In the genomic region with DNA sequence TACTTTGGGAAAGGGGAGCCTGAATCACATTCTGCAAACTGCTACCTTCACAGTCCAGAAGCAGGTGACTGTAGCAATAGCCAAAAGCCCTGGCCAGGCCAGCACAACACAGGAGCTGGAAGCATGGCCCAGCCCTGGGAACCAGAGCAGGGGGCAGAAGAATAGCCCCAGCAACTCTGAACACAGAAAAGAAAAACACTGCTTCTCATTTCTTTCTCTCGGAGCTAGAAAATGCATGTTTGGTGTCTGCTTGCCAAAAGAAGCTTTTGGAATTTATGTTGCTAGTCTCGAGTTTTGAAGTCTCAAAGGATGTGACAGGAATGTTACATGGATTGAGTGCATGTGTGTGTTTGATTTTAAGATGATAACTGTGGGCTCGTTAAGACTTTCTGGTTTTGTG, we compare ENCODE assay signal across 14 cellular contexts.
DNase-seq lines count a peak whose midpoint lies in the region; TF ChIP-seq lines count a peak whose summit lies in the region.
"Had no signal": no experiment of that assay in that cellular context is flagged by ENCODE, and none has a peak within 500 bp of the region (broad histone marks: within the 10 kb centered on the region; RNA-seq: fewer than 3 reads in every experiment).

No MANE protein-coding gene starts in this region.

- TF ChIP-seq EP300 in stomach (IDR thresholded peaks at IDR 0.05) (no peak), tibial nerve (IDR thresholded peaks at IDR 0.05) (no peak)

- H4K20me1 ChIP-seq in Loucy (ENCODE audit: insufficient read depth, low read length, poor library complexity, severe bottlenecking), result no peaks in the 10 kb centered on the region

- no peak overlapping the region for H2AFZ ChIP-seq in Loucy (ENCODE audit: low read length)

- TF ChIP-seq CTCF in Loucy (conservative IDR thresholded peaks at IDR 0.05; ENCODE audit: low read length), result no peak
- no peak for TF ChIP-seq CTCF in choroid plexus epithelial cell (conservative IDR thresholded peaks at IDR 0.05; ENCODE audit: low read depth, low read length)
- TF ChIP-seq CTCF in stomach (IDR thresholded peaks at IDR 0.05), result no peak
- TF ChIP-seq CTCF in tibial nerve (IDR thresholded peaks at IDR 0.05), result no peak

- H3K4me1 ChIP-seq in Loucy (ENCODE audit: insufficient read depth, low read length, poor library complexity, severe bottlenecking) (peaks cover 13% of the 10 kb centered on the region), stomach (peaks cover 0 to 20% (median 10%) of the 10 kb centered on the region in 4 donors), tibial nerve (peaks cover 0 to 8% (median 0%) of the 10 kb centered on the region in 4 donors)

- peak; percentile 47 for DNase-seq in choroid plexus epithelial cell (ENCODE audit: low read depth)
- peak; percentile 27 for DNase-seq in left kidney (ENCODE audit: low read depth, low spot score)
- DNase-seq in stomach, result no peak
- DNase-seq in iPS-NIHi11 (ENCODE audit: low spot score), result no peak
- no peak for DNase-seq in tibial nerve (ENCODE audit: low spot score in 2 of 2)
- DNase-seq in CD1c-positive myeloid dendritic cell (ENCODE audit: extremely low spot score), result no peak
- no peak for DNase-seq in SW 1271 (lab: John Stamatoyannopoulos, UW)
- DNase-seq: activated CD8-positive, alpha-beta T cell treated with anti-CD3 and anti-CD28 coated beads for 36 hours; activated effector memory CD4-positive, alpha-beta T cell treated with Interleukin-2 at 50 U/mL for 16 hours; Karpas-422; NCI-H1930; SIG-M5; stimulated activated naive CD8-positive, alpha-beta T cell treated with anti-CD3 and anti-CD28 coated beads, Interleukin-15, Interleukin-2, amounts not matched to agents 100 U/mL and 50 U/mL, for 24 hours had no signal

- H3K9me3 ChIP-seq in Loucy (ENCODE audit: insufficient read depth, low read depth, low read length) (no peaks in the 10 kb centered on the region), stomach (no peaks in the 10 kb centered on the region), tibial nerve (no peaks in the 10 kb centered on the region)

- no peaks in the 10 kb centered on the region for H3K9me2 ChIP-seq in Loucy (replicated peaks; ENCODE audit: low read depth, low read length)

- no peak overlapping the region for H3K9ac ChIP-seq in Loucy (ENCODE audit: low read depth, low read length, poor library complexity, severe bottlenecking)

- H3K27ac ChIP-seq in stomach (peak overlapping the region in 3 of 5 donors; percentile 22 to 65 (median 29)), tibial nerve (peak overlapping the region in 2 of 4 donors; percentile 34 to 56)

- WGBS in stomach, 5 donors, result 34 to 57% (median 45%) methylated on average over 3 of the region's 3 CpGs
- 26 to 31% methylated on average over 3 of the region's 3 CpGs for WGBS in tibial nerve, 2 donors

- H3K79me2 ChIP-seq in Loucy (ENCODE audit: insufficient read depth, low read length), result no peaks in the 10 kb centered on the region

- intact Hi-C loops in stomach (cut with DNase I; ENCODE audit: low total_unique reads), result no loop called here

- no peaks in the 10 kb centered on the region for H3K36me3 ChIP-seq in Loucy (ENCODE audit: insufficient read depth, low read length)
- H3K36me3 ChIP-seq in stomach, result no peaks in the 10 kb centered on the region
- H3K36me3 ChIP-seq in tibial nerve, result no peaks in the 10 kb centered on the region

- H3K4me3 ChIP-seq in Loucy (ENCODE audit: low read length, poor library complexity, severe bottlenecking), result no peak overlapping the region
- H3K4me3 ChIP-seq in choroid plexus epithelial cell (ENCODE audit: low read depth, low read length), result no peak overlapping the region
- no peak overlapping the region for H3K4me3 ChIP-seq in stomach
- H3K4me3 ChIP-seq in tibial nerve, result no peak overlapping the region

- peak overlapping the region; percentile 18 for H3K4me2 ChIP-seq in Loucy (ENCODE audit: low read depth, low read length, poor library complexity, severe bottlenecking)

- H3F3A ChIP-seq in Loucy (ENCODE audit: low read depth), result no peaks in the 10 kb centered on the region

- TF ChIP-seq POLR2A in stomach (IDR thresholded peaks at IDR 0.05), result no peak
- TF ChIP-seq POLR2A in tibial nerve (IDR thresholded peaks at IDR 0.05), result no peak

- H3K27me3 ChIP-seq in Loucy (ENCODE audit: insufficient read depth, low read length, poor library complexity, severe bottlenecking), result no peaks in the 10 kb centered on the region
- no peaks in the 10 kb centered on the region for H3K27me3 ChIP-seq in stomach
- no peaks in the 10 kb centered on the region for H3K27me3 ChIP-seq in tibial nerve

Comparison
In these comparisons a context has a peak if more than half of its experiments do, and no peak if none do; other contexts are left out.
1. DNase-seq: peak in choroid plexus epithelial cell (single experiment) and left kidney (single experiment); none in stomach (single experiment), iPS-NIHi11 (single experiment), tibial nerve (0 of 2), CD1c-positive myeloid dendritic cell (single experiment) and SW 1271 (0 of 2).